Comparison of ENCODE assay signal across 10 cellular contexts in genomic region chr20:45456632-45457031, GRCh38. TPM values are rescaled to one million over a fixed set of nuclear protein-coding genes. Genes with fewer than 3 reads are reported as not detected.
DNase-seq lines count a peak whose midpoint lies in the region; ATAC-seq, FAIRE-seq and TF ChIP-seq lines count a peak whose summit lies in the region.
"Had no signal": no experiment of that assay in that cellular context is flagged by ENCODE, and none has a peak within 500 bp of the region (broad histone marks: within the 10 kb centered on the region; RNA-seq: fewer than 3 reads in every experiment).

No MANE protein-coding gene starts in this region.

- H2AFZ ChIP-seq in K562 (ENCODE audit: low read depth, low read length), result no peak overlapping the region
- no peak overlapping the region for H2AFZ ChIP-seq in parathyroid adenoma

- H3K36me3 ChIP-seq in K562 (ENCODE audit: control insufficient read depth, insufficient read depth, low read length), result no peaks in the 10 kb centered on the region
- no peaks in the 10 kb centered on the region for H3K36me3 ChIP-seq in parathyroid adenoma (ENCODE audit: control insufficient read depth, insufficient read depth, low read length)

- H3K27ac Mint-ChIP-seq in activated CD4-positive, alpha-beta T cell treated with anti-CD3 and anti-CD28 coated beads for 36 hours, result no peak overlapping the region
- H3K27ac Mint-ChIP-seq in stimulated activated memory B cell treated with anti-CD40 and anti-IgM and Interleukin-4, amounts not matched to agents 10 μg/mL and 1 μg/mL and 100 μg/mL, for 72 hours, result no peak overlapping the region

- TF ChIP-seq RAD21 in K562 (CRISPR knock-in tag; conservative IDR thresholded peaks at IDR 0.05 in 1 of 2, IDR thresholded peaks at IDR 0.05 in 1 of 2), result peak in 1 of 2 experiments; percentile 38; a peak in 1 of 4 replicates

- H3K27ac ChIP-seq in K562 (ENCODE audit: extremely low read depth, low read depth, low read length) (no peak overlapping the region), parathyroid adenoma (no peak overlapping the region)

- H3K79me2 ChIP-seq in K562 (ENCODE audit: control insufficient read depth, insufficient read depth, low read length), result no peaks in the 10 kb centered on the region
- no peaks in the 10 kb centered on the region for H3K79me2 ChIP-seq in parathyroid adenoma

- CTCF ChIA-PET in activated CD4-positive, alpha-beta T cell treated with anti-CD3 and anti-CD28 coated beads for 36 hours (lab: Charles Lee), result interaction anchor here (0.5 to 5.4 kb wide), 5 partner anchors 12 to 393 kb away, joined by 3 to 34 read pairs (median 3); no protein-coding TSS in a partner anchor
- CTCF ChIA-PET in K562 (lab: Yijun Ruan, JAX; ENCODE audit: low intra/inter-chr PET ratio), result interaction anchor here (1.2 kb wide), 1 partner anchor 315 kb away, joined by 4 read pairs; no protein-coding TSS in a partner anchor

- no peak overlapping the region for H3K4me3 ChIP-seq in K562
- no peak overlapping the region for H3K4me3 ChIP-seq in parathyroid adenoma (ENCODE audit: low read depth, low read length)

- H3K9me3 ChIP-seq in K562 (replicated peaks; ENCODE audit: control insufficient read depth, insufficient read depth, low read depth, low read length), result no peaks in the 10 kb centered on the region
- H3K9me3 ChIP-seq in parathyroid adenoma (ENCODE audit: control insufficient read depth, low read length), result no peaks in the 10 kb centered on the region

- intact Hi-C loops in activated CD4-positive, alpha-beta T cell treated with anti-CD3 and anti-CD28 coated beads for 36 hours (cut with DNase I, micrococcal nuclease), result loop anchor here (1.0 kb wide), 1 partner anchor 315 kb away; no protein-coding TSS in a partner anchor
- intact Hi-C loops in K562 (cut with micrococcal nuclease), result loop anchor here (5.0 kb wide), 1 partner anchor 316 kb away; no protein-coding TSS in a partner anchor

- TF ChIP-seq CTCF in K562 (IDR thresholded peaks at IDR 0.05 in 2 of 3, conservative IDR thresholded peaks at IDR 0.05 in 1 of 3; ENCODE audit: insufficient read depth in 2 of 3, low read depth in 1 of 3, low read length in 3 of 3), result peak; percentile 50 to 57 (median 56); a peak in 5 of 6 replicates
- peak; percentile 55 for TF ChIP-seq CTCF in parathyroid adenoma (IDR thresholded peaks at IDR 0.05)

- peak; percentile 75 for DNase-seq in activated CD4-positive, alpha-beta T cell treated with anti-CD3 and anti-CD28 coated beads for 36 hours
- DNase-seq in activated CD4-positive, alpha-beta T cell treated with anti-CD3 and anti-CD28 coated beads, Interleukin-2, amount 50 U/mL, for 1 hour, result no peak
- DNase-seq in NCI-H146 (lab: John Stamatoyannopoulos, UW), result peak; percentile 71
- peak in 3 of 4 experiments; percentile 34 to 55 (median 49) for DNase-seq in K562 (ENCODE audit: extremely low read depth in 1 of 4, low spot score in 3 of 4)
- DNase-seq in ecto neural progenitor cell (ENCODE audit: low spot score), result no peak

- peak; percentile 81 for ATAC-seq in activated CD4-positive, alpha-beta T cell treated with anti-CD3 and anti-CD28 coated beads for 36 hours
- peak; percentile 83 for ATAC-seq in K562
- ATAC-seq in stimulated activated memory B cell treated with anti-CD40 and anti-IgM and Interleukin-4, amounts not matched to agents 10 μg/mL and 1 μg/mL and 100 μg/mL, for 72 hours, result no peak
- ATAC-seq in HG02840 (IDR thresholded peaks at IDR 0.05; ENCODE audit: low FRiP score, unreplicated experiment), result no peak

- H3K4me2 ChIP-seq in K562 (ENCODE audit: insufficient read depth, low read length), result no peak overlapping the region
- H3K4me2 ChIP-seq in parathyroid adenoma (ENCODE audit: low read length), result no peak overlapping the region

- peaks cover 17 to 19% of the 10 kb centered on the region in 2 experiments for H3K27me3 ChIP-seq in K562 (ENCODE audit: control insufficient read depth in 2 of 2, insufficient read depth in 2 of 2, low read length in 2 of 2)
- H3K27me3 ChIP-seq in parathyroid adenoma (ENCODE audit: control insufficient read depth, insufficient read depth, low read length), result no peaks in the 10 kb centered on the region

- TF ChIP-seq POLR2A in K562 (conservative IDR thresholded peaks at IDR 0.05), result no peak

- no TSS peak for BruUV-seq in K562 (replicated peaks; lab: Mats Ljungman, UMichigan)

- H3K9me1 ChIP-seq in K562 (ENCODE audit: control insufficient read depth, insufficient read depth, low read length), result no peaks in the 10 kb centered on the region

- 2% methylated on average over 6 of the region's 6 CpGs for WGBS in K562 (ENCODE audit: insufficient coverage, low coverage, missing lambda C conversion rate)

- no peak overlapping the region for H3K9ac ChIP-seq in K562 (ENCODE audit: insufficient read depth in 1 of 2, low read depth in 2 of 2, low read length in 2 of 2)
- no peak overlapping the region for H3K9ac ChIP-seq in parathyroid adenoma

- in situ Hi-C loops in K562 (cut with MboI), result loop anchor here (10.0 kb wide), 1 partner anchor 318 kb away; no protein-coding TSS in a partner anchor

- H3K4me1 ChIP-seq in K562 (replicated peaks in 1 of 2; ENCODE audit: control insufficient read depth in 2 of 2, insufficient read depth in 2 of 2, low read length in 2 of 2) (no peaks in the 10 kb centered on the region), parathyroid adenoma (no peaks in the 10 kb centered on the region)

- POLR2A ChIA-PET in activated CD4-positive, alpha-beta T cell treated with anti-CD3 and anti-CD28 coated beads for 36 hours (lab: Charles Lee), result interaction anchor here (0.6 kb wide), 1 partner anchor 318 kb away, joined by 3 read pairs; no protein-coding TSS in a partner anchor
- POLR2A ChIA-PET in K562 (lab: Yijun Ruan, JAX), result no interaction called here

- peaks cover 2% of the 10 kb centered on the region for H3K27me3 Mint-ChIP-seq in activated CD4-positive, alpha-beta T cell treated with anti-CD3 and anti-CD28 coated beads for 36 hours
- H3K27me3 Mint-ChIP-seq in stimulated activated memory B cell treated with anti-CD40 and anti-IgM and Interleukin-4, amounts not matched to agents 10 μg/mL and 1 μg/mL and 100 μg/mL, for 72 hours, result no peaks in the 10 kb centered on the region

- H4K20me1 ChIP-seq in K562 (replicated peaks; ENCODE audit: control insufficient read depth, insufficient read depth, low read length), result no peaks in the 10 kb centered on the region

- H3K9me3 Mint-ChIP-seq in activated CD4-positive, alpha-beta T cell treated with anti-CD3 and anti-CD28 coated beads for 36 hours (ENCODE audit: low read depth), result no peaks in the 10 kb centered on the region
- no peaks in the 10 kb centered on the region for H3K9me3 Mint-ChIP-seq in stimulated activated memory B cell treated with anti-CD40 and anti-IgM and Interleukin-4, amounts not matched to agents 10 μg/mL and 1 μg/mL and 100 μg/mL, for 72 hours

- H3K4me3 Mint-ChIP-seq in activated CD4-positive, alpha-beta T cell treated with anti-CD3 and anti-CD28 coated beads for 36 hours, result no peak overlapping the region
- H3K4me3 Mint-ChIP-seq in stimulated activated memory B cell treated with anti-CD40 and anti-IgM and Interleukin-4, amounts not matched to agents 10 μg/mL and 1 μg/mL and 100 μg/mL, for 72 hours, result no peak overlapping the region

- FAIRE-seq in K562 (lab: Jason Lieb, UNC), result peak; percentile 76
- FAIRE-seq: G401.6 had no signal

- H3K36me3 Mint-ChIP-seq in activated CD4-positive, alpha-beta T cell treated with anti-CD3 and anti-CD28 coated beads for 36 hours (ENCODE audit: low read depth), result no peaks in the 10 kb centered on the region
- no peaks in the 10 kb centered on the region for H3K36me3 Mint-ChIP-seq in stimulated activated memory B cell treated with anti-CD40 and anti-IgM and Interleukin-4, amounts not matched to agents 10 μg/mL and 1 μg/mL and 100 μg/mL, for 72 hours

- no peak for TF ChIP-seq EP300 in K562 (IDR thresholded peaks at IDR 0.05; ENCODE audit: low read length)

- H3K4me1 Mint-ChIP-seq in activated CD4-positive, alpha-beta T cell treated with anti-CD3 and anti-CD28 coated beads for 36 hours, result no peaks in the 10 kb centered on the region
- peaks cover 14% of the 10 kb centered on the region for H3K4me1 Mint-ChIP-seq in stimulated activated memory B cell treated with anti-CD40 and anti-IgM and Interleukin-4, amounts not matched to agents 10 μg/mL and 1 μg/mL and 100 μg/mL, for 72 hours

RNA-seq across cellular contexts. Expression of gene WFDC2, which starts 12.9 kb away (rescaled TPM):
- under 1 TPM; 0.56 to 0.66 TPM for total RNA-seq in activated CD4-positive, alpha-beta T cell treated with anti-CD3 and anti-CD28 coated beads for 36 hours
- total RNA-seq in K562 (2011; cell fraction: chromatin; rRNA removed; ENCODE audit: low replicate concordance), result not detected in 2 replicates
- not detected in 2 replicates for total RNA-seq in K562 (2011; cell fraction: nucleolus; rRNA removed)
- not detected in 2 replicates for total RNA-seq in K562 (2011; cell fraction: nucleoplasm; rRNA removed)
- total RNA-seq in K562 (2014; rRNA removed), result not detected in 2 replicates
- total RNA-seq in K562 (2014; rRNA removed; fragmentation: Illumina TruSeq; extraction: Trizol), result not detected in 2 replicates
- not detected in 2 replicates for total RNA-seq in K562 (2015; rRNA removed; fragmentation: Illumina TruSeq; extraction: Trizol)
- not detected in 2 replicates for total RNA-seq in K562 (2021)
- polyA plus RNA-seq in K562 (2011; rRNA removed), result not detected in 2 replicates
- not detected in 2 replicates for polyA plus RNA-seq in K562 (2011; cell fraction: cytosol; rRNA removed)
- polyA plus RNA-seq in K562 (2011; cell fraction: nucleus; rRNA removed), result not detected in 2 replicates
- not detected in 2 replicates for polyA plus RNA-seq in K562 (2012)
- polyA plus RNA-seq in K562 (2014; fragmentation: Illumina TruSeq; extraction: Trizol), result not detected in 2 replicates
- polyA plus RNA-seq in K562 (2014; fragmentation: Nextera tagmentation; extraction: Ambion mirVana), result not detected
- not detected in 2 replicates for polyA plus RNA-seq in K562 (2014; rRNA removed)
- not detected in 2 replicates for polyA minus RNA-seq in K562 (2011; rRNA and poly(A)+ RNA removed)
- polyA minus RNA-seq in K562 (2011; cell fraction: cytosol; rRNA and poly(A)+ RNA removed), result not detected in 2 replicates
- not detected in 2 replicates for polyA minus RNA-seq in K562 (2011; cell fraction: nucleus; rRNA and poly(A)+ RNA removed)
- total RNA-seq: myocyte had no signal

RNA-seq across cellular contexts. Expression of gene PIGT, which starts 40.7 kb away (rescaled TPM):
- total RNA-seq in activated CD4-positive, alpha-beta T cell treated with anti-CD3 and anti-CD28 coated beads for 36 hours, result 10 to 100 TPM; 44.0 to 65.7 TPM
- total RNA-seq in K562 (2011; cell fraction: chromatin; rRNA removed; ENCODE audit: low replicate concordance), result 79.7 and 138 TPM in 2 replicates
- 114 and 122 TPM in 2 replicates for total RNA-seq in K562 (2011; cell fraction: nucleolus; rRNA removed)
- 128 and 181 TPM in 2 replicates for total RNA-seq in K562 (2011; cell fraction: nucleoplasm; rRNA removed)
- total RNA-seq in K562 (2014; rRNA removed), result 46.9 and 75.3 TPM in 2 replicates
- 27.3 and 31.5 TPM in 2 replicates for total RNA-seq in K562 (2014; rRNA removed; fragmentation: Illumina TruSeq; extraction: Trizol)
- 49.2 and 53.0 TPM in 2 replicates for total RNA-seq in K562 (2015; rRNA removed; fragmentation: Illumina TruSeq; extraction: Trizol)
- 75.1 and 79.9 TPM in 2 replicates for total RNA-seq in K562 (2021)
- 14.6 and 42.1 TPM in 2 replicates for polyA plus RNA-seq in K562 (2011; rRNA removed)
- 37.1 and 63.7 TPM in 2 replicates for polyA plus RNA-seq in K562 (2011; cell fraction: cytosol; rRNA removed)
- polyA plus RNA-seq in K562 (2011; cell fraction: nucleus; rRNA removed), result 67.5 and 112 TPM in 2 replicates
- polyA plus RNA-seq in K562 (2012), result 68.0 and 94.6 TPM in 2 replicates
- 105 and 108 TPM in 2 replicates for polyA plus RNA-seq in K562 (2014; fragmentation: Illumina TruSeq; extraction: Trizol)
- 10 to 100 TPM; 33.7 to 68.4 TPM for polyA plus RNA-seq in K562 (2014; fragmentation: Nextera tagmentation; extraction: Ambion mirVana)
- polyA plus RNA-seq in K562 (2014; rRNA removed), result 30.9 and 35.4 TPM in 2 replicates
- 19.1 and 23.9 TPM in 2 replicates for polyA minus RNA-seq in K562 (2011; rRNA and poly(A)+ RNA removed)
- polyA minus RNA-seq in K562 (2011; cell fraction: cytosol; rRNA and poly(A)+ RNA removed), result 36.1 and 43.0 TPM in 2 replicates
- polyA minus RNA-seq in K562 (2011; cell fraction: nucleus; rRNA and poly(A)+ RNA removed), result 31.5 and 46.7 TPM in 2 replicates

RNA-seq across cellular contexts. Expression of gene DBNDD2, which starts 48.5 kb away (rescaled TPM):
- total RNA-seq in activated CD4-positive, alpha-beta T cell treated with anti-CD3 and anti-CD28 coated beads for 36 hours, result 10 to 100 TPM; 22.4 to 30.0 TPM
- total RNA-seq in K562 (2011; cell fraction: chromatin; rRNA removed; ENCODE audit: low replicate concordance), result 7.3 and 11.0 TPM in 2 replicates
- total RNA-seq in K562 (2011; cell fraction: nucleolus; rRNA removed), result 11.7 and 13.3 TPM in 2 replicates
- total RNA-seq in K562 (2011; cell fraction: nucleoplasm; rRNA removed), result 9.9 and 11.7 TPM in 2 replicates
- total RNA-seq in K562 (2014; rRNA removed), result 12.8 and 17.7 TPM in 2 replicates
- 31.6 and 33.8 TPM in 2 replicates for total RNA-seq in K562 (2014; rRNA removed; fragmentation: Illumina TruSeq; extraction: Trizol)
- total RNA-seq in K562 (2015; rRNA removed; fragmentation: Illumina TruSeq; extraction: Trizol), result 32.4 and 35.8 TPM in 2 replicates
- total RNA-seq in K562 (2021), result 36.9 and 43.4 TPM in 2 replicates
- 51.6 and 64.0 TPM in 2 replicates for polyA plus RNA-seq in K562 (2011; rRNA removed)
- 71.4 and 85.4 TPM in 2 replicates for polyA plus RNA-seq in K562 (2011; cell fraction: cytosol; rRNA removed)
- polyA plus RNA-seq in K562 (2011; cell fraction: nucleus; rRNA removed), result 36.6 and 45.8 TPM in 2 replicates
- 37.1 and 77.0 TPM in 2 replicates for polyA plus RNA-seq in K562 (2012)
- polyA plus RNA-seq in K562 (2014; fragmentation: Illumina TruSeq; extraction: Trizol), result 49.7 and 53.9 TPM in 2 replicates
- polyA plus RNA-seq in K562 (2014; fragmentation: Nextera tagmentation; extraction: Ambion mirVana), result 10 to 100 TPM; 15.2 to 20.3 TPM
- polyA plus RNA-seq in K562 (2014; rRNA removed), result 62.3 and 62.5 TPM in 2 replicates
- 22.7 and 35.5 TPM in 2 replicates for polyA minus RNA-seq in K562 (2011; rRNA and poly(A)+ RNA removed)
- 13.6 and 15.1 TPM in 2 replicates for polyA minus RNA-seq in K562 (2011; cell fraction: cytosol; rRNA and poly(A)+ RNA removed)
- polyA minus RNA-seq in K562 (2011; cell fraction: nucleus; rRNA and poly(A)+ RNA removed), result 10.0 and 11.1 TPM in 2 replicates

RNA-seq across cellular contexts. Expression of gene SPINT3, which starts 58.8 kb away (rescaled TPM):
- total RNA-seq in activated CD4-positive, alpha-beta T cell treated with anti-CD3 and anti-CD28 coated beads for 36 hours, result not detected
- not detected in 2 replicates for total RNA-seq in K562 (2011; cell fraction: chromatin; rRNA removed; ENCODE audit: low replicate concordance)
- total RNA-seq in K562 (2011; cell fraction: nucleolus; rRNA removed), result not detected in 2 replicates
- total RNA-seq in K562 (2011; cell fraction: nucleoplasm; rRNA removed), result not detected in 2 replicates
- total RNA-seq in K562 (2014; rRNA removed), result not detected in 2 replicates
- total RNA-seq in K562 (2014; rRNA removed; fragmentation: Illumina TruSeq; extraction: Trizol), result not detected in 2 replicates
- not detected in 2 replicates for total RNA-seq in K562 (2015; rRNA removed; fragmentation: Illumina TruSeq; extraction: Trizol)
- not detected in 2 replicates for total RNA-seq in K562 (2021)
- not detected in 2 replicates for polyA plus RNA-seq in K562 (2011; rRNA removed)
- not detected in 2 replicates for polyA plus RNA-seq in K562 (2011; cell fraction: cytosol; rRNA removed)
- polyA plus RNA-seq in K562 (2011; cell fraction: nucleus; rRNA removed), result not detected in 2 replicates
- polyA plus RNA-seq in K562 (2012), result not detected in 2 replicates
- not detected in 2 replicates for polyA plus RNA-seq in K562 (2014; fragmentation: Illumina TruSeq; extraction: Trizol)
- polyA plus RNA-seq in K562 (2014; fragmentation: Nextera tagmentation; extraction: Ambion mirVana), result not detected
- not detected in 2 replicates for polyA plus RNA-seq in K562 (2014; rRNA removed)
- polyA minus RNA-seq in K562 (2011; rRNA and poly(A)+ RNA removed), result not detected in 2 replicates
- polyA minus RNA-seq in K562 (2011; cell fraction: cytosol; rRNA and poly(A)+ RNA removed), result not detected in 2 replicates
- polyA minus RNA-seq in K562 (2011; cell fraction: nucleus; rRNA and poly(A)+ RNA removed), result not detected in 2 replicates
- total RNA-seq: myocyte had no signal

Comparison
In these comparisons a context has a peak if more than half of its experiments do, and no peak if none do; other contexts are left out.
1. DNase-seq: peak in activated CD4-positive, alpha-beta T cell treated with anti-CD3 and anti-CD28 coated beads for 36 hours (single experiment), NCI-H146 (single experiment) and K562 (3 of 4); none in activated CD4-positive, alpha-beta T cell treated with anti-CD3 and anti-CD28 coated beads, Interleukin-2, amount 50 U/mL, for 1 hour (single experiment) and ecto neural progenitor cell (single experiment).
2. ATAC-seq: peak in activated CD4-positive, alpha-beta T cell treated with anti-CD3 and anti-CD28 coated beads for 36 hours (single experiment) and K562 (single experiment); none in stimulated activated memory B cell treated with anti-CD40 and anti-IgM and Interleukin-4, amounts not matched to agents 10 μg/mL and 1 μg/mL and 100 μg/mL, for 72 hours (single experiment) and HG02840 (single experiment).